ENCODE assay signal across 8 cellular contexts in genomic region chr10:83373659-83374058, GRCh38.
A peak's percentile ranks its signal among the peaks of the same experiment; 100 is the strongest.
DNase-seq lines count a peak whose midpoint lies in the region; ATAC-seq and TF ChIP-seq lines count a peak whose summit lies in the region.

No MANE protein-coding gene starts in this region.

- TF ChIP-seq CTCF in OCI-LY3 (IDR thresholded peaks at IDR 0.05; ENCODE audit: low read depth, low read length) (peak; percentile 46), fibroblast of villous mesenchyme (IDR thresholded peaks at IDR 0.05; ENCODE audit: insufficient read depth, low read depth, low read length) (no peak), upper lobe of right lung (IDR thresholded peaks at IDR 0.05) (peak; percentile 34)

- intact Hi-C loops in upper lobe of right lung (cut with DNase I): no loop called here

- H4K20me1 ChIP-seq in OCI-LY3 (ENCODE audit: insufficient read depth, low read length): no peaks in the 10 kb centered on the region

- H2AFZ ChIP-seq in OCI-LY3 (ENCODE audit: low read depth, low read length): peak overlapping the region; percentile 49; the same call in 1 of the 2 replicates

- H3K9me3 ChIP-seq in OCI-LY3 (ENCODE audit: insufficient read depth, low read length) (no peaks in the 10 kb centered on the region), upper lobe of right lung (no peaks in the 10 kb centered on the region)

- H3K36me3 ChIP-seq in OCI-LY3 (replicated peaks; ENCODE audit: low read depth, low read length) (no peaks in the 10 kb centered on the region), upper lobe of right lung (no peaks in the 10 kb centered on the region)

- H3K4me3 ChIP-seq in OCI-LY3 (ENCODE audit: low read length) (no peak overlapping the region), fibroblast of villous mesenchyme (ENCODE audit: low read depth, low read length) (no peak overlapping the region), upper lobe of right lung (no peak overlapping the region)

- DNase-seq in stimulated activated CD4-positive, alpha-beta T cell treated with anti-CD3 and anti-CD28 coated beads, Interleukin-15, amount 100 ng/mL, for 24 hours: peak; percentile 2
- no peak for DNase-seq in stimulated activated CD4-positive, alpha-beta T cell treated with anti-CD3 and anti-CD28 coated beads, Interleukin-4, amount 100 ng/mL, for 4 hours
- DNase-seq in fibroblast of villous mesenchyme (ENCODE audit: low read depth) (peak; percentile 2), upper lobe of right lung (no peak), SW 1271 (lab: John Stamatoyannopoulos, UW) (no peak), occipital lobe (lab: John Stamatoyannopoulos, UW) (no peak)

- no peaks in the 10 kb centered on the region for H3K79me2 ChIP-seq in OCI-LY3 (ENCODE audit: low read length)

- ATAC-seq in upper lobe of right lung: peak; percentile 52
- ATAC-seq in GM21423 (IDR thresholded peaks at IDR 0.05; ENCODE audit: unreplicated experiment): no peak

- H3K27me3 ChIP-seq in OCI-LY3 (ENCODE audit: low read depth, low read length): no peaks in the 10 kb centered on the region
- H3K27me3 ChIP-seq in upper lobe of right lung: no peaks in the 10 kb centered on the region

- H3K4me1 ChIP-seq in OCI-LY3 (ENCODE audit: low read length): no peaks in the 10 kb centered on the region
- no peaks in the 10 kb centered on the region for H3K4me1 ChIP-seq in upper lobe of right lung

- H3K4me2 ChIP-seq in OCI-LY3 (ENCODE audit: low read length): no peak overlapping the region

- H3K9ac ChIP-seq in OCI-LY3 (ENCODE audit: low read length): no peak overlapping the region

- H3K27ac ChIP-seq in OCI-LY3 (ENCODE audit: low read length) (no peak overlapping the region), upper lobe of right lung (no peak overlapping the region)

Comparison
In these comparisons a context has a peak if more than half of its experiments do, and no peak if none do; other contexts are left out.
1. DNase-seq: peak in stimulated activated CD4-positive, alpha-beta T cell treated with anti-CD3 and anti-CD28 coated beads, Interleukin-15, amount 100 ng/mL, for 24 hours (single experiment) and fibroblast of villous mesenchyme (single experiment); none in stimulated activated CD4-positive, alpha-beta T cell treated with anti-CD3 and anti-CD28 coated beads, Interleukin-4, amount 100 ng/mL, for 4 hours (0 of 2), upper lobe of right lung (single experiment), SW 1271 (0 of 2) and occipital lobe (single experiment).